Comparison of ENCODE assay signal across 17 cellular contexts in genomic region chr1:244394851-244395765, GRCh38. TPM values are rescaled to one million over a fixed set of nuclear protein-coding genes. Genes with fewer than 3 reads are reported as not detected.
DNase-seq lines count a peak whose midpoint lies in the region; ATAC-seq and TF ChIP-seq lines count a peak whose summit lies in the region.
"Had no signal": no experiment of that assay in that cellular context is flagged by ENCODE, and none has a peak within 500 bp of the region (broad histone marks: within the 10 kb centered on the region; RNA-seq: fewer than 3 reads in every experiment).

No MANE protein-coding gene starts in this region.

- no peak for DNase-seq in activated naive CD4-positive, alpha-beta T cell treated with anti-CD3 and anti-CD28 coated beads for 36 hours
- DNase-seq in LHCN-M2 (ENCODE audit: low read depth) (peak; percentile 51), foreskin keratinocyte (peak in 1 of 2 donors; percentile 9), ascending aorta (ENCODE audit: low spot score in 2 of 2) (no peak)
- DNase-seq in CD4-positive, alpha-beta T cell, result no peak
- DNase-seq: activated gamma-delta T cell treated with Interleukin-2 at 50 U/mL for 16 hours, GDM1, MM.1S, NCI-H2029, NCI-H526 treated with DMSO at 0.1 percent for 48 hours, retina had no signal

- TF ChIP-seq CTCF in foreskin keratinocyte (conservative IDR thresholded peaks at IDR 0.05) (no peak), ascending aorta (IDR thresholded peaks at IDR 0.05) (no peak)
- no peak for TF ChIP-seq CTCF in CD4-positive, alpha-beta T cell (IDR thresholded peaks at IDR 0.05)

- ATAC-seq in foreskin keratinocyte, result peak; percentile 4
- peak; percentile 34 for ATAC-seq in stimulated activated memory B cell treated with anti-CD40 and anti-IgM and Interleukin-4, amounts not matched to agents 10 μg/mL and 1 μg/mL and 100 μg/mL, for 72 hours
- no peak for ATAC-seq in CD4-positive, alpha-beta T cell (ENCODE audit: poor library complexity)
- ATAC-seq in GM21529 (IDR thresholded peaks at IDR 0.05; ENCODE audit: unreplicated experiment), result no peak

- H3K27ac Mint-ChIP-seq in activated naive CD4-positive, alpha-beta T cell treated with anti-CD3 and anti-CD28 coated beads, Interleukin-2, amount 50 U/mL, for 24 hours, result peak overlapping the region; percentile 12
- H3K27ac Mint-ChIP-seq in activated naive CD4-positive, alpha-beta T cell treated with anti-CD3 and anti-CD28 coated beads for 36 hours, result no peak overlapping the region
- no peak overlapping the region for H3K27ac Mint-ChIP-seq in stimulated activated memory B cell treated with anti-CD40 and anti-IgM and Interleukin-4, amounts not matched to agents 10 μg/mL and 1 μg/mL and 100 μg/mL, for 72 hours
- no peak overlapping the region for H3K27ac Mint-ChIP-seq in CD4-positive, alpha-beta T cell

- H3K4me1 ChIP-seq in foreskin keratinocyte (no peaks in the 10 kb centered on the region), ascending aorta (no peaks in the 10 kb centered on the region)
- H3K4me1 ChIP-seq: esophagus muscularis mucosa, HAP-1 had no signal

- POLR2A ChIA-PET in CD4-positive, alpha-beta T cell (lab: Charles Lee), result no interaction called here

- intact Hi-C loops in activated naive CD4-positive, alpha-beta T cell treated with anti-CD3 and anti-CD28 coated beads for 36 hours (cut with micrococcal nuclease), result no loop called here
- intact Hi-C loops in CD4-positive, alpha-beta T cell (cut with DNase I, micrococcal nuclease), result no loop called here
- intact Hi-C loops in ascending aorta (cut with DNase I), result no loop called here

- H3K27me3 ChIP-seq in foreskin keratinocyte (no peaks in the 10 kb centered on the region), ascending aorta (no peaks in the 10 kb centered on the region)
- H3K27me3 ChIP-seq in CD4-positive, alpha-beta T cell (ENCODE audit: control insufficient read depth, insufficient read depth, low read length), result no peaks in the 10 kb centered on the region
- H3K27me3 ChIP-seq: esophagus muscularis mucosa had no signal

- no peak overlapping the region for H3K4me3 Mint-ChIP-seq in activated naive CD4-positive, alpha-beta T cell treated with anti-CD3 and anti-CD28 coated beads, Interleukin-2, amount 50 U/mL, for 24 hours
- H3K4me3 Mint-ChIP-seq in activated naive CD4-positive, alpha-beta T cell treated with anti-CD3 and anti-CD28 coated beads for 36 hours, result no peak overlapping the region
- no peak overlapping the region for H3K4me3 Mint-ChIP-seq in stimulated activated memory B cell treated with anti-CD40 and anti-IgM and Interleukin-4, amounts not matched to agents 10 μg/mL and 1 μg/mL and 100 μg/mL, for 72 hours
- H3K4me3 Mint-ChIP-seq in CD4-positive, alpha-beta T cell, result no peak overlapping the region
- H3K4me3 Mint-ChIP-seq: neural crest cell had no signal

- H3K27me3 Mint-ChIP-seq in activated naive CD4-positive, alpha-beta T cell treated with anti-CD3 and anti-CD28 coated beads, Interleukin-2, amount 50 U/mL, for 24 hours, result no peaks in the 10 kb centered on the region
- no peaks in the 10 kb centered on the region for H3K27me3 Mint-ChIP-seq in activated naive CD4-positive, alpha-beta T cell treated with anti-CD3 and anti-CD28 coated beads for 36 hours (ENCODE audit: low read depth)
- H3K27me3 Mint-ChIP-seq in stimulated activated memory B cell treated with anti-CD40 and anti-IgM and Interleukin-4, amounts not matched to agents 10 μg/mL and 1 μg/mL and 100 μg/mL, for 72 hours, result no peaks in the 10 kb centered on the region
- H3K27me3 Mint-ChIP-seq in CD4-positive, alpha-beta T cell, result no peaks in the 10 kb centered on the region

- H3K36me3 ChIP-seq in ascending aorta, result no peaks in the 10 kb centered on the region
- H3K36me3 ChIP-seq: esophagus muscularis mucosa, HAP-1 had no signal

- H3K4me1 Mint-ChIP-seq in activated naive CD4-positive, alpha-beta T cell treated with anti-CD3 and anti-CD28 coated beads, Interleukin-2, amount 50 U/mL, for 24 hours, result peaks cover 12% of the 10 kb centered on the region
- H3K4me1 Mint-ChIP-seq in activated naive CD4-positive, alpha-beta T cell treated with anti-CD3 and anti-CD28 coated beads for 36 hours (ENCODE audit: low read depth), result peaks cover 6% of the 10 kb centered on the region
- H3K4me1 Mint-ChIP-seq in stimulated activated memory B cell treated with anti-CD40 and anti-IgM and Interleukin-4, amounts not matched to agents 10 μg/mL and 1 μg/mL and 100 μg/mL, for 72 hours, result peaks cover 8% of the 10 kb centered on the region
- no peaks in the 10 kb centered on the region for H3K4me1 Mint-ChIP-seq in CD4-positive, alpha-beta T cell (ENCODE audit: low read depth)
- H3K4me1 Mint-ChIP-seq: neural crest cell had no signal

- no peak overlapping the region for H3K4me3 ChIP-seq in ascending aorta
- H3K4me3 ChIP-seq: esophagus muscularis mucosa, HAP-1 had no signal

- H3K27ac ChIP-seq in foreskin keratinocyte (no peak overlapping the region), ascending aorta (no peak overlapping the region)
- no peak overlapping the region for H3K27ac ChIP-seq in CD4-positive, alpha-beta T cell (ENCODE audit: low read depth, low read length)
- H3K27ac ChIP-seq: esophagus muscularis mucosa had no signal

- H3K36me3 Mint-ChIP-seq in activated naive CD4-positive, alpha-beta T cell treated with anti-CD3 and anti-CD28 coated beads, Interleukin-2, amount 50 U/mL, for 24 hours, result peaks cover 5% of the 10 kb centered on the region
- H3K36me3 Mint-ChIP-seq in activated naive CD4-positive, alpha-beta T cell treated with anti-CD3 and anti-CD28 coated beads for 36 hours (ENCODE audit: low read depth), result peaks cover 5% of the 10 kb centered on the region
- H3K36me3 Mint-ChIP-seq in stimulated activated memory B cell treated with anti-CD40 and anti-IgM and Interleukin-4, amounts not matched to agents 10 μg/mL and 1 μg/mL and 100 μg/mL, for 72 hours, result no peaks in the 10 kb centered on the region
- peaks cover 4% of the 10 kb centered on the region for H3K36me3 Mint-ChIP-seq in CD4-positive, alpha-beta T cell (ENCODE audit: low read depth)

- H3K9me3 ChIP-seq in CD4-positive, alpha-beta T cell (ENCODE audit: control insufficient read depth, low read length), result no peaks in the 10 kb centered on the region
- peaks cover 0 to 9% of the 10 kb centered on the region in 2 donors for H3K9me3 ChIP-seq in ascending aorta
- H3K9me3 ChIP-seq: HAP-1 had no signal

- H3K9me3 Mint-ChIP-seq in activated naive CD4-positive, alpha-beta T cell treated with anti-CD3 and anti-CD28 coated beads, Interleukin-2, amount 50 U/mL, for 24 hours, result peaks cover 13% of the 10 kb centered on the region
- H3K9me3 Mint-ChIP-seq in activated naive CD4-positive, alpha-beta T cell treated with anti-CD3 and anti-CD28 coated beads for 36 hours, result peaks cover 5% of the 10 kb centered on the region
- no peaks in the 10 kb centered on the region for H3K9me3 Mint-ChIP-seq in stimulated activated memory B cell treated with anti-CD40 and anti-IgM and Interleukin-4, amounts not matched to agents 10 μg/mL and 1 μg/mL and 100 μg/mL, for 72 hours
- H3K9me3 Mint-ChIP-seq in CD4-positive, alpha-beta T cell, result no peaks in the 10 kb centered on the region

- CTCF ChIA-PET in activated naive CD4-positive, alpha-beta T cell treated with anti-CD3 and anti-CD28 coated beads for 36 hours (lab: Charles Lee), result no interaction called here
- CTCF ChIA-PET in CD4-positive, alpha-beta T cell (lab: Charles Lee), result no interaction called here

RNA-seq across cellular contexts. Expression of gene ADSS2, which starts 56.6 kb away (rescaled TPM):
- total RNA-seq in activated naive CD4-positive, alpha-beta T cell treated with anti-CD3 and anti-CD28 coated beads for 36 hours, result 10 to 100 TPM; 45.9 to 47.3 TPM
- total RNA-seq in LHCN-M2 (2014; rRNA removed) (42.8 and 47.4 TPM in 2 replicates), foreskin keratinocyte (38.6 and 42.8 TPM in 2 replicates), ascending aorta (38.3 TPM)
- 15.0 TPM for polyA plus RNA-seq in LHCN-M2 (2012)
- 19.3 and 25.0 TPM in 2 replicates for polyA plus RNA-seq in foreskin keratinocyte
- 10 to 100 TPM; 30.8 to 34.0 TPM for total RNA-seq in CD4-positive, alpha-beta T cell

Comparison
In these comparisons a context has a peak if more than half of its experiments do, and no peak if none do; other contexts are left out.
1. ATAC-seq: peak in foreskin keratinocyte (single experiment) and stimulated activated memory B cell treated with anti-CD40 and anti-IgM and Interleukin-4, amounts not matched to agents 10 μg/mL and 1 μg/mL and 100 μg/mL, for 72 hours (single experiment); none in CD4-positive, alpha-beta T cell (single experiment) and GM21529 (single experiment).